Comparison of ENCODE assay signal across 22 cellular contexts in the genomic region with DNA sequence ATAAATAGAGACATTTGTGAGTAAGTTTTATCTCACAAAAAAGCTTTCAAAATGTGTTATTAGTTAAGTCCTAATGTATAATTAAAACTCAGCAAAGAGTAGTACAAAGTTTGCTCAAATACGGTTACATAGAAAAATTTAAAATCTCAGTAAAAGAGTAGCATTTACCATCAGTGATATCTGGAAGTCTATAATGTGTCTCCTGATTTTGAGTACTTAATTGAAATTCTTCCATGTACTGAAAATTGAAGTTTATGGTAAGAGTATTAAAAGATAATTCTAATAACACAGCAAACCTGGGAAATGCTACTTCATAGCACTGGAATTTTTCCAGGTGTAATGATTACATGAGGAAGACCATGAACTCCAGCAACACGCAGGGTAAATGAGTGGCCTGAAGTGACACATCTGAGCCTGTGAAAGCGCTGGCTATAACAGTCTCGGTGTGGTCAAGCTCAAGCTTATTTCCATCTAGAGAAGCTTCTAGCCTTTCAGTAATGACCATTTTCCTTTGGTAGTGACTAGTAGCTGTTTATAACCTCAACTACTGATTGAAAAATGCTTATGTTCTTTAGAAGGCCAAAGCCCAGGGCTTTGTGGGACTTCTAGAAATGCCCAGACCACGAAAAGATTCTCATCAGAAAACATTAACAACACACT.
"Had no signal": no experiment of that assay in that cellular context is flagged by ENCODE, and none has a peak within 500 bp of the region (broad histone marks: within the 10 kb centered on the region; RNA-seq: fewer than 3 reads in every experiment).

No MANE protein-coding gene starts in this region.

- H3K27me3 ChIP-seq: breast epithelium, esophagus squamous epithelium, neutrophil, upper lobe of right lung had no signal

- FAIRE-seq: endothelial cell of umbilical vein, keratinocyte had no signal

- H3K27ac ChIP-seq: breast epithelium, esophagus squamous epithelium, left ventricle myocardium inferior, neutrophil, upper lobe of right lung had no signal

- H3K4me3 ChIP-seq: breast epithelium, esophagus squamous epithelium, left ventricle myocardium inferior, upper lobe of right lung had no signal

- H3K9me2 ChIP-seq: SK-N-SH had no signal

- H3K9ac ChIP-seq: SK-N-SH had no signal

- ATAC-seq: activated CD8-positive, alpha-beta T cell treated with anti-CD3 and anti-CD28 coated beads for 36 hours; naive thymus-derived CD8-positive, alpha-beta T cell; upper lobe of right lung had no signal

- H3K27me3 Mint-ChIP-seq: activated CD4-positive, alpha-beta T cell treated with anti-CD3 and anti-CD28 coated beads, Interleukin-2, amount 10 ng/mL, durations not matched to agents 24 days and 14 days; activated CD8-positive, alpha-beta T cell treated with anti-CD3 and anti-CD28 coated beads for 36 hours; naive thymus-derived CD8-positive, alpha-beta T cell had no signal

- H3K4me1 ChIP-seq: breast epithelium, esophagus squamous epithelium had no signal

- DNase-seq: activated CD4-positive, alpha-beta T cell treated with anti-CD3 and anti-CD28 coated beads, Interleukin-2, amount 10 ng/mL, durations not matched to agents 24 days and 14 days; activated CD4-positive, CD25-positive, alpha-beta regulatory T cell; activated CD8-positive, alpha-beta T cell treated with anti-CD3 and anti-CD28 coated beads for 36 hours; activated effector memory CD4-positive, alpha-beta T cell treated with anti-CD3 and anti-CD28 coated beads, Interleukin-2, amount 50 U/mL, for 16 hours; activated naive CD4-positive, alpha-beta T cell treated with anti-CD3 and anti-CD28 coated beads, Interleukin-2, amount 50 U/mL, for 16 hours; activated T-cell treated with anti-CD3 and anti-CD28 coated beads, Interleukin-2, amount 50 U/mL, for 48 hours; aorta; cortex of kidney; esophagus squamous epithelium; left ventricle myocardium inferior; naive thymus-derived CD8-positive, alpha-beta T cell; SK-N-SH; stimulated activated CD4-positive, alpha-beta T cell treated with anti-CD3 and anti-CD28 coated beads, Interleukin-12 subunit alpha, Interleukin-12 subunit beta, amount 100 ng/mL, for 4 hours; stimulated activated CD4-positive, alpha-beta T cell treated with anti-CD3 and anti-CD28 coated beads, Interleukin-1b, Interleukin-23, amount 100 ng/mL, for 48 hours; stimulated activated CD8-positive, alpha-beta memory T cell treated with anti-CD3 and anti-CD28 coated beads, Interleukin-4, amount 100 ng/mL, for 48 hours; stimulated activated naive CD4-positive, alpha-beta T cell; upper lobe of right lung had no signal

- H3K9me3 Mint-ChIP-seq: activated CD8-positive, alpha-beta T cell treated with anti-CD3 and anti-CD28 coated beads for 36 hours had no signal

- H3K36me3 ChIP-seq: breast epithelium, esophagus squamous epithelium, left ventricle myocardium inferior, neutrophil, upper lobe of right lung had no signal

- H3K9me3 ChIP-seq: breast epithelium, esophagus squamous epithelium, left ventricle myocardium inferior, neutrophil, SK-N-SH, upper lobe of right lung had no signal

- H3K4me3 Mint-ChIP-seq: activated CD4-positive, alpha-beta T cell treated with anti-CD3 and anti-CD28 coated beads, Interleukin-2, amount 10 ng/mL, durations not matched to agents 24 days and 14 days; activated CD8-positive, alpha-beta T cell treated with anti-CD3 and anti-CD28 coated beads for 36 hours; naive thymus-derived CD8-positive, alpha-beta T cell; T-helper 2 cell treated with Interferon-gamma antibody and Interleukin-4, amounts not matched to agents 5 μg/mL and 100 μg/mL, for 36 hours had no signal

- H3K27ac Mint-ChIP-seq: activated CD4-positive, alpha-beta T cell treated with anti-CD3 and anti-CD28 coated beads, Interleukin-2, amount 10 ng/mL, durations not matched to agents 24 days and 14 days; activated CD8-positive, alpha-beta T cell treated with anti-CD3 and anti-CD28 coated beads for 36 hours; naive thymus-derived CD8-positive, alpha-beta T cell; T-helper 2 cell treated with Interferon-gamma antibody and Interleukin-4, amounts not matched to agents 5 μg/mL and 100 μg/mL, for 36 hours had no signal

- H3K4me2 ChIP-seq: SK-N-SH had no signal
